8 cellular contexts compared by ENCODE assay signal in genomic region chr11:92909214-92909613, GRCh38.
"Had no signal": no experiment of that assay in that cellular context is flagged by ENCODE, and none has a peak within 500 bp of the region (broad histone marks: within the 10 kb centered on the region; RNA-seq: fewer than 3 reads in every experiment).

No MANE protein-coding gene starts in this region.

- H3K27ac ChIP-seq: HL-60 had no signal

- FAIRE-seq: H1, H54, HepG2 had no signal

- ATAC-seq: GM23338, HepG2 had no signal

- H3K4me2 ChIP-seq: GM23338 had no signal

- DNase-seq: H9, HCEC 1CT, KG1 had no signal

- H2AFZ ChIP-seq: GM23338 had no signal

- H3K4me3 ChIP-seq: GM23338 had no signal
